15 cellular contexts compared by ENCODE assay signal in the genomic region with DNA sequence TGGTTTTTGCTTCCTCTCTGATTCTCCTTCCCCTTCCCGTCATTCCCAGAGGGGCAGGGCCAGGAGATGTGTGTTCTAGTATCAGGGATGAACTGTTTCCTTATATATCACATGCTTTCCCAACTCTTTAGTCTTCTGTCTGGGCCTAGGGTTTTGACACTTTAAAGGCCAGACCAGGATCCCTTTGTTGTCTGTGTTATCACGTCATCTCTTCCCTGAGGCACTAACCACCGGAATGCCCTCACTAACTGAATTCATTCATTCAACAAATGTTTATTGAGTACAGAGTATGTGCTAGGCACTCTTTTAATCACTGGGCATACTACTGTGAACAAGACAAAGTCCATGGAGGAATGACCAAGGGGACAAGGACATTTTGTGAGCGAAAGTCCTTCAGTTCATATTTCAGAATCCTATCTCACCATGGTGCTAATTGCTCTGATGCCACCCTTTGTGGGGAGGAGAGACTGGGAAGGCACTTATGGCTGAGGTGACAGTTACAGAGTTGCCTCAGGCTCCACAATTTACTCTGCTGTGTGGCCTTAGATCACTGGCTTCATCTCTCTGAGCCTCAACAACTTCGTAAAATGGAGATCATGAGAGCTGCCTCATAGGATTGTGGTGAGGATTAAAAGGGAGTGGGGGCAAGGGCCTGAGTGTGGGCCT. TPM values are rescaled to one million over a fixed set of nuclear protein-coding genes. Genes with fewer than 3 reads are reported as not detected.
DNase-seq lines count a peak whose midpoint lies in the region; ATAC-seq and TF ChIP-seq lines count a peak whose summit lies in the region.
"Had no signal": no experiment of that assay in that cellular context is flagged by ENCODE, and none has a peak within 500 bp of the region (broad histone marks: within the 10 kb centered on the region; RNA-seq: fewer than 3 reads in every experiment).

No MANE protein-coding gene starts in this region.

- CTCF ChIA-PET in RWPE1 (lab: Yijun Ruan, JAX): no interaction called here

- H3K4me3 ChIP-seq in uterus: no peak overlapping the region
- no peak overlapping the region for H3K4me3 ChIP-seq in adrenal gland
- H3K4me3 ChIP-seq: upper lobe of right lung had no signal

- TF ChIP-seq CTCF in RWPE1 (conservative IDR thresholded peaks at IDR 0.05; ENCODE audit: low read depth) (no peak), uterus (IDR thresholded peaks at IDR 0.05) (no peak), adrenal gland (IDR thresholded peaks at IDR 0.05) (no peak)

- POLR2A ChIA-PET in RWPE1 (lab: Yijun Ruan, JAX; ENCODE audit: low non-redundant PET): no interaction called here

- 78 to 87% (median 80%) methylated on average over 5 of the region's 5 CpGs for WGBS in adrenal gland, 4 donors

- DNase-seq in activated effector memory CD4-positive, alpha-beta T cell treated with anti-CD3 and anti-CD28 coated beads, Interleukin-2, amount 50 U/mL, for 16 hours: peak; percentile 8
- DNase-seq in activated effector memory CD4-positive, alpha-beta T cell treated with Interleukin-2 at 50 U/mL for 16 hours: no peak
- DNase-seq in RWPE1 (ENCODE audit: low spot score) (peak; percentile 58), epithelial cell of prostate (ENCODE audit: low read depth, low spot score) (peak; percentile 58), sciatic nerve (ENCODE audit: low spot score) (no peak), uterus (no peak), adrenal gland (no peak)
- DNase-seq: ACHN; activated CD4-positive, alpha-beta T cell treated with anti-CD3 and anti-CD28 coated beads, Interleukin-2, amount 50 U/mL, for 1 hour; KG1; midbrain; NCI-H1930; T-helper 17 cell; upper lobe of right lung had no signal

- ATAC-seq in sciatic nerve (peak; percentile 82), HG02798 (IDR thresholded peaks at IDR 0.05; ENCODE audit: poor library complexity, unreplicated experiment) (no peak)
- ATAC-seq: T-helper 17 cell, upper lobe of right lung had no signal

- H3K4me1 ChIP-seq in uterus: no peaks in the 10 kb centered on the region
- no peaks in the 10 kb centered on the region for H3K4me1 ChIP-seq in adrenal gland (replicated peaks in 1 of 2)
- H3K4me1 ChIP-seq: upper lobe of right lung had no signal

- H3K9me3 ChIP-seq in uterus (no peaks in the 10 kb centered on the region), adrenal gland (replicated peaks in 1 of 3) (no peaks in the 10 kb centered on the region)
- H3K9me3 ChIP-seq: upper lobe of right lung had no signal

- intact Hi-C loops in sciatic nerve (cut with DNase I) (no loop called here), uterus (cut with DNase I; ENCODE audit: low total_unique reads) (no loop called here), adrenal gland (cut with DNase I) (no loop called here)

- H3K36me3 ChIP-seq in uterus (no peaks in the 10 kb centered on the region), adrenal gland (replicated peaks in 1 of 2) (no peaks in the 10 kb centered on the region)
- H3K36me3 ChIP-seq: upper lobe of right lung had no signal

- no peak overlapping the region for H3K27ac ChIP-seq in RWPE1
- H3K27ac ChIP-seq in epithelial cell of prostate: peak overlapping the region; percentile 46
- H3K27ac ChIP-seq in uterus: peak overlapping the region in 1 of 2 donors; percentile 27
- peak overlapping the region in 1 of 5 donors; percentile 10 for H3K27ac ChIP-seq in adrenal gland
- H3K27ac ChIP-seq: upper lobe of right lung had no signal

- TF ChIP-seq POLR2A in uterus (IDR thresholded peaks at IDR 0.05) (no peak), adrenal gland (IDR thresholded peaks at IDR 0.05) (no peak)

- H3K27me3 ChIP-seq in uterus: no peaks in the 10 kb centered on the region
- H3K27me3 ChIP-seq in adrenal gland: no peaks in the 10 kb centered on the region
- H3K27me3 ChIP-seq: upper lobe of right lung had no signal

RNA-seq across cellular contexts. Expression of a gene that starts 12.0 kb away (rescaled TPM):
- total RNA-seq in sciatic nerve (40.0 TPM), uterus (10 to 100 TPM in 3 of 4 donors, 1 to 10 TPM in 1; 9.2 to 45.3 (median 25.8) TPM), adrenal gland (10 to 100 TPM; 16.4 to 36.7 (median 25.6) TPM)
- 10 to 100 TPM in 2 of 3 donors, 1 to 10 TPM in 1; 7.8 to 37.3 (median 23.9) TPM for polyA plus RNA-seq in adrenal gland

Comparison
In these comparisons a context has a peak if more than half of its experiments do, and no peak if none do; other contexts are left out.
1. DNase-seq: peak in activated effector memory CD4-positive, alpha-beta T cell treated with anti-CD3 and anti-CD28 coated beads, Interleukin-2, amount 50 U/mL, for 16 hours (single experiment), RWPE1 (single experiment) and epithelial cell of prostate (single experiment); none in activated effector memory CD4-positive, alpha-beta T cell treated with Interleukin-2 at 50 U/mL for 16 hours (single experiment), sciatic nerve (single experiment), uterus (0 of 2) and adrenal gland (0 of 7).